ENCODE assay signal across 27 cellular contexts in the genomic region with DNA sequence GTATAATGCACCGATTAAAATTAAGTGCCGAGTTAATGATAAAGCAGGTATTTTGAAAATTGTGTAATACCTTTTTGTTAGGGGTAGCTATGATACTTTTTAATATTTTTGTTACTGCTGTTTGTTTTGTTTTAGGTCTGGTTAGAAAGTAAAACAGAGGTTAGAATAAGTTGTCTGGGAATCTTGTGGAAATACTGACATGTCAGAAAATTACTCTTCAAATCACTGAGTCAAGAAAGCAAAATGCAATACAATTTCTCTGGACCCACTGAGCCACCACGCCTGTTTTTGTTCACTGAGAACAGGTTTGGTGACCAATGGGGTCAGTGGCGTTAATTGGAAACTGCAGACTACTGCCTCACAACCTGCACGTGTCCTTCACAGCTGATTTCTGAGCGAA.
A peak's percentile ranks its signal among the peaks of the same experiment; 100 is the strongest.
DNase-seq lines count a peak whose midpoint lies in the region; ATAC-seq, FAIRE-seq and TF ChIP-seq lines count a peak whose summit lies in the region.
"Had no signal": no experiment of that assay in that cellular context is flagged by ENCODE, and none has a peak within 500 bp of the region (broad histone marks: within the 10 kb centered on the region; RNA-seq: fewer than 3 reads in every experiment).

No MANE protein-coding gene starts in this region.

- peaks cover 5% of the 10 kb centered on the region for H3K27me3 Mint-ChIP-seq in type B pancreatic cell
- H3K27me3 Mint-ChIP-seq: CD4-positive, alpha-beta memory T cell; CD8-positive, alpha-beta memory T cell had no signal

- DNase-seq in HepG2 (ENCODE audit: low spot score) (no peak), right lobe of liver (no peak), K562 (ENCODE audit: extremely low read depth in 1 of 4, low spot score in 3 of 4) (no peak), type B pancreatic cell (ENCODE audit: extremely low spot score, unreplicated experiment) (no peak), globus pallidus (ENCODE audit: low spot score) (no peak)
- DNase-seq: ACHN; BE2C; C1 segment of cervical spinal cord; CD4-positive, alpha-beta memory T cell; CD4-positive, CD25-positive, alpha-beta regulatory T cell; CD8-positive, alpha-beta memory T cell; COR-L47; DMS 273 treated with DMSO at 0.1 percent for 48 hours; DMS153; DMS53; DMS79; DND-41; EL; GDM1 had no signal

- POLR2A ChIA-PET in HepG2 (lab: Yijun Ruan, JAX), result no interaction called here
- POLR2A ChIA-PET in K562 (lab: Yijun Ruan, JAX), result no interaction called here

- H3K4me1 Mint-ChIP-seq in type B pancreatic cell (ENCODE audit: unreplicated experiment), result no peaks in the 10 kb centered on the region
- H3K4me1 Mint-ChIP-seq: CD4-positive, alpha-beta memory T cell; CD4-positive, CD25-positive, alpha-beta regulatory T cell; CD8-positive, alpha-beta memory T cell had no signal

- TF ChIP-seq POLR2A in HepG2 (IDR thresholded peaks at IDR 0.05; ENCODE audit: insufficient read depth in 1 of 2, low read depth in 2 of 2, low read length in 2 of 2) (no peak), right lobe of liver (IDR thresholded peaks at IDR 0.05) (no peak), K562 (conservative IDR thresholded peaks at IDR 0.05) (no peak)

- no peak for ATAC-seq in HepG2
- no peak for ATAC-seq in right lobe of liver
- no peak for ATAC-seq in K562
- ATAC-seq in GM18517 (IDR thresholded peaks at IDR 0.05; ENCODE audit: unreplicated experiment), result no peak
- ATAC-seq: GM12878 had no signal

- H3K9me3 ChIP-seq in HepG2 (ENCODE audit: low read length) (no peaks in the 10 kb centered on the region), right lobe of liver (no peaks in the 10 kb centered on the region), K562 (replicated peaks; ENCODE audit: control insufficient read depth, insufficient read depth, low read depth, low read length) (no peaks in the 10 kb centered on the region; the same call in 1 of the 2 replicates)
- H3K9me3 ChIP-seq: BE2C, BLaER1 had no signal

- no peaks in the 10 kb centered on the region for H3K9me1 ChIP-seq in K562 (ENCODE audit: control insufficient read depth, insufficient read depth, low read length)

- no TSS peak for BruUV-seq in HepG2 (replicated peaks; lab: Mats Ljungman, UMichigan)
- no TSS peak for BruUV-seq in K562 (replicated peaks; lab: Mats Ljungman, UMichigan)

- no peak overlapping the region for H3K27ac ChIP-seq in HepG2 (ENCODE audit: extremely low read length, insufficient read depth, low read length)
- H3K27ac ChIP-seq in right lobe of liver, result no peak overlapping the region
- no peak overlapping the region for H3K27ac ChIP-seq in K562 (ENCODE audit: extremely low read depth, low read depth, low read length)
- H3K27ac ChIP-seq: 22Rv1, BLaER1 had no signal

- TF ChIP-seq RAD21 in HepG2 (CRISPR knock-in tag; IDR thresholded peaks at IDR 0.05) (no peak), K562 (CRISPR knock-in tag; conservative IDR thresholded peaks at IDR 0.05 in 1 of 2, IDR thresholded peaks at IDR 0.05 in 1 of 2) (no peak)

- H3K4me3 ChIP-seq in HepG2 (replicated peaks in 1 of 3; ENCODE audit: insufficient read depth in 1 of 3, low read depth in 2 of 3, low read length in 3 of 3), result no peak overlapping the region
- no peak overlapping the region for H3K4me3 ChIP-seq in right lobe of liver
- H3K4me3 ChIP-seq in K562, result no peak overlapping the region
- H3K4me3 ChIP-seq: BLaER1, GM12878 had no signal

- H3K4me1 ChIP-seq in HepG2 (ENCODE audit: insufficient read depth, low read length) (no peaks in the 10 kb centered on the region), right lobe of liver (no peaks in the 10 kb centered on the region), K562 (replicated peaks in 1 of 2; ENCODE audit: control insufficient read depth in 2 of 2, insufficient read depth in 2 of 2, low read length in 2 of 2) (no peaks in the 10 kb centered on the region)
- H3K4me1 ChIP-seq: BE2C, BLaER1 had no signal

- in situ Hi-C loops in HepG2 (cut with HindIII; ENCODE audit: extremely low pct_ligation_motif_present, low pct_unique_long_range_greater_than_20kb) (no loop called here), K562 (cut with MboI) (no loop called here)

- no peak overlapping the region for H3K27ac Mint-ChIP-seq in type B pancreatic cell
- H3K27ac Mint-ChIP-seq: CD14-positive monocyte; CD4-positive, alpha-beta memory T cell; CD4-positive, CD25-positive, alpha-beta regulatory T cell; CD8-positive, alpha-beta memory T cell had no signal

- no peak overlapping the region for H2AFZ ChIP-seq in HepG2 (ENCODE audit: low read length)
- H2AFZ ChIP-seq in K562 (ENCODE audit: low read depth, low read length), result no peak overlapping the region

- CTCF ChIA-PET in HepG2 (lab: Yijun Ruan, JAX; ENCODE audit: low intra/inter-chr PET ratio, low total read pairs) (no interaction called here), K562 (lab: Yijun Ruan, JAX; ENCODE audit: low intra/inter-chr PET ratio) (no interaction called here)

- peaks cover 5% of the 10 kb centered on the region for H3K9me3 Mint-ChIP-seq in type B pancreatic cell

- intact Hi-C loops in HepG2 (cut with micrococcal nuclease; ENCODE audit: unreplicated experiment), result no loop called here
- intact Hi-C loops in right lobe of liver (cut with DNase I), result no loop called here
- intact Hi-C loops in K562 (cut with micrococcal nuclease), result no loop called here

- H3K27me3 ChIP-seq in HepG2 (ENCODE audit: control insufficient read depth in 1 of 2, insufficient read depth in 2 of 2, low read length in 2 of 2) (no peaks in the 10 kb centered on the region), right lobe of liver (no peaks in the 10 kb centered on the region), K562 (ENCODE audit: control insufficient read depth in 2 of 2, insufficient read depth in 2 of 2, low read length in 2 of 2) (no peaks in the 10 kb centered on the region)
- H3K27me3 ChIP-seq: BLaER1 had no signal

- no peak for TF ChIP-seq EP300 in HepG2 (IDR thresholded peaks at IDR 0.05; ENCODE audit: low read depth in 2 of 2, low read length in 2 of 2)
- TF ChIP-seq EP300 in HepG2 (CRISPR knock-in tag; IDR thresholded peaks at IDR 0.05; ENCODE audit: borderline replicate concordance), result no peak
- no peak for TF ChIP-seq EP300 in K562 (IDR thresholded peaks at IDR 0.05; ENCODE audit: low read length)

- H3K4me2 ChIP-seq in HepG2 (ENCODE audit: low read depth, low read length) (no peak overlapping the region), K562 (ENCODE audit: insufficient read depth, low read length) (no peak overlapping the region)
- H3K4me2 ChIP-seq: BLaER1 had no signal

- FAIRE-seq in HepG2 (lab: Jason Lieb, UNC), result no peak
- FAIRE-seq in K562 (lab: Jason Lieb, UNC), result no peak
- FAIRE-seq: GM12878, GM12892, GM18507, GM19239 had no signal

- H3K36me3 Mint-ChIP-seq in type B pancreatic cell, result no peaks in the 10 kb centered on the region
- H3K36me3 Mint-ChIP-seq: CD14-positive monocyte; CD4-positive, alpha-beta memory T cell; CD4-positive, CD25-positive, alpha-beta regulatory T cell; CD8-positive, alpha-beta memory T cell had no signal

- no peaks in the 10 kb centered on the region for H4K20me1 ChIP-seq in HepG2 (ENCODE audit: insufficient read depth, low read length)
- no peaks in the 10 kb centered on the region for H4K20me1 ChIP-seq in K562 (replicated peaks; ENCODE audit: control insufficient read depth, insufficient read depth, low read length)
- H4K20me1 ChIP-seq: BLaER1 had no signal

- H3K4me3 Mint-ChIP-seq in type B pancreatic cell, result peak overlapping the region; percentile 11
- H3K4me3 Mint-ChIP-seq: CD14-positive monocyte; CD4-positive, alpha-beta memory T cell; CD4-positive, CD25-positive, alpha-beta regulatory T cell; CD8-positive, alpha-beta memory T cell had no signal

- H3K9ac ChIP-seq in HepG2 (ENCODE audit: insufficient read depth, low read depth, low read length) (no peak overlapping the region), K562 (ENCODE audit: insufficient read depth in 1 of 2, low read depth in 2 of 2, low read length in 2 of 2) (no peak overlapping the region)
- H3K9ac ChIP-seq: BLaER1 had no signal

- TF ChIP-seq CTCF in HepG2 (CRISPR knock-in tag; IDR thresholded peaks at IDR 0.05) (no peak), right lobe of liver (IDR thresholded peaks at IDR 0.05) (no peak), K562 (IDR thresholded peaks at IDR 0.05 in 2 of 3, conservative IDR thresholded peaks at IDR 0.05 in 1 of 3; ENCODE audit: insufficient read depth in 2 of 3, low read depth in 1 of 3, low read length in 3 of 3) (no peak), type B pancreatic cell (conservative IDR thresholded peaks at IDR 0.05) (no peak)

- H3K79me2 ChIP-seq in HepG2 (ENCODE audit: insufficient read depth, low read length), result no peaks in the 10 kb centered on the region
- H3K79me2 ChIP-seq in K562 (ENCODE audit: control insufficient read depth, insufficient read depth, low read length), result no peaks in the 10 kb centered on the region

- H3K36me3 ChIP-seq in HepG2 (replicated peaks in 1 of 2; ENCODE audit: control insufficient read depth in 1 of 2, insufficient read depth in 2 of 2, low read length in 2 of 2) (no peaks in the 10 kb centered on the region), right lobe of liver (no peaks in the 10 kb centered on the region), K562 (ENCODE audit: control insufficient read depth, insufficient read depth, low read length) (no peaks in the 10 kb centered on the region)
- H3K36me3 ChIP-seq: BE2C, BLaER1 had no signal

- 15% methylated on average over 6 of the region's 6 CpGs for WGBS in HepG2 (ENCODE audit: low lambda C conversion rate)
- WGBS in right lobe of liver (ENCODE audit: insufficient coverage, low coverage, low lambda C conversion rate, missing lambda C conversion rate), result 53% methylated on average over 6 of the region's 6 CpGs
- WGBS in K562 (ENCODE audit: insufficient coverage, low coverage, missing lambda C conversion rate), result 2% methylated on average over 6 of the region's 6 CpGs

TF ChIP-seq in HepG2, 621 proteins besides CTCF, POLR2A, EP300 and RAD21 (continues in another document):
- TF ChIP-seq MAFF (IDR thresholded peaks at IDR 0.05; ENCODE audit: low read depth, low read length), result peak; percentile 79

TF ChIP-seq in K562, 482 proteins besides CTCF, POLR2A, EP300 and RAD21:
- peak; percentile 32 for TF ChIP-seq MAFF (IDR thresholded peaks at IDR 0.05; ENCODE audit: low read length)
- TF ChIP-seq MAFK (IDR thresholded peaks at IDR 0.05; ENCODE audit: low read length), result peak; percentile 59
- TF ChIP-seq ZNF12 (CRISPR knock-in tag; IDR thresholded peaks at IDR 0.05), result no peak
- TF ChIP-seq ZNF316 (IDR thresholded peaks at IDR 0.05), result peak; percentile 47; the same call in 1 of the 2 replicates
- 0 out of 2 replicates have a peak, but pooled peaks have one; percentile 25 for TF ChIP-seq MAFG (tag; conservative IDR thresholded peaks at IDR 0.05)
- no peak for TF ChIP-seq TAF9B (IDR thresholded peaks at IDR 0.05; ENCODE audit: partially characterized antibody)

Comparison
In these comparisons a context has a peak if more than half of its experiments do, and no peak if none do; other contexts are left out.
1. Of the 241 proteins assayed by ChIP-seq in both HepG2 and K562: peak only in HepG2: none; only in K562: MAFG; in both: MAFF and MAFK; in neither: 238.